1 cellular context compared by ENCODE assay signal in the genomic region with DNA sequence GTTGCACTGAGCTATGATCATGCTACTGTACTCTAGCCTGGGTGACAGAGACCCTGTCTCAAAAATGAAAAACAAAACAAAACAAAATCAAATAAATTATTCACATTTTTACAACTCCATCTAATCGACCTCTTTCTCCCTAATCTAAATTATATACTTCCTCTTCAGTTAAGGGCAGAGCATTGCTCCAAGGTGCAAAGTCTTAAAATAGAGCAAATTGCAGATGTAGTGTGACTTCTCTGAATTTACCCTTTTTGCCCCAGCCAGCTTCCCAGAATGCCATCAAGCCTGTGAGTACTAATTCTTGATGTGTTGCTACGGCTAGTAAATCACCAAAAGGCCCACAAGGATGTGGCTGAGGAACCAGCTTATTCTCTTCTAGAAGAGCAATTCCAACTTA.
TF ChIP-seq lines count a peak whose summit lies in the region.

No MANE protein-coding gene starts in this region.

TF ChIP-seq in K562, 482 proteins besides CTCF, POLR2A, EP300 and RAD21 (continued from another document):
- TF ChIP-seq, protein P1, sequence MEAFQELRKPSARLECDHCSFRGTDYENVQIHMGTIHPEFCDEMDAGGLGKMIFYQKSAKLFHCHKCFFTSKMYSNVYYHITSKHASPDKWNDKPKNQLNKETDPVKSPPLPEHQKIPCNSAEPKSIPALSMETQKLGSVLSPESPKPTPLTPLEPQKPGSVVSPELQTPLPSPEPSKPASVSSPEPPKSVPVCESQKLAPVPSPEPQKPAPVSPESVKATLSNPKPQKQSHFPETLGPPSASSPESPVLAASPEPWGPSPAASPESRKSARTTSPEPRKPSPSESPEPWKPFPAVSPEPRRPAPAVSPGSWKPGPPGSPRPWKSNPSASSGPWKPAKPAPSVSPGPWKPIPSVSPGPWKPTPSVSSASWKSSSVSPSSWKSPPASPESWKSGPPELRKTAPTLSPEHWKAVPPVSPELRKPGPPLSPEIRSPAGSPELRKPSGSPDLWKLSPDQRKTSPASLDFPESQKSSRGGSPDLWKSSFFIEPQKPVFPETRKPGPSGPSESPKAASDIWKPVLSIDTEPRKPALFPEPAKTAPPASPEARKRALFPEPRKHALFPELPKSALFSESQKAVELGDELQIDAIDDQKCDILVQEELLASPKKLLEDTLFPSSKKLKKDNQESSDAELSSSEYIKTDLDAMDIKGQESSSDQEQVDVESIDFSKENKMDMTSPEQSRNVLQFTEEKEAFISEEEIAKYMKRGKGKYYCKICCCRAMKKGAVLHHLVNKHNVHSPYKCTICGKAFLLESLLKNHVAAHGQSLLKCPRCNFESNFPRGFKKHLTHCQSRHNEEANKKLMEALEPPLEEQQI (IDR thresholded peaks at IDR 0.05) = no peak
- TF ChIP-seq HDAC6 (IDR thresholded peaks at IDR 0.05; ENCODE audit: low read depth, low read length) = no peak
- TF ChIP-seq ZNF668 (CRISPR knock-in tag; IDR thresholded peaks at IDR 0.05) = no peak
- TF ChIP-seq CC2D1A (IDR thresholded peaks at IDR 0.05) = no peak
- TF ChIP-seq, protein P2, sequence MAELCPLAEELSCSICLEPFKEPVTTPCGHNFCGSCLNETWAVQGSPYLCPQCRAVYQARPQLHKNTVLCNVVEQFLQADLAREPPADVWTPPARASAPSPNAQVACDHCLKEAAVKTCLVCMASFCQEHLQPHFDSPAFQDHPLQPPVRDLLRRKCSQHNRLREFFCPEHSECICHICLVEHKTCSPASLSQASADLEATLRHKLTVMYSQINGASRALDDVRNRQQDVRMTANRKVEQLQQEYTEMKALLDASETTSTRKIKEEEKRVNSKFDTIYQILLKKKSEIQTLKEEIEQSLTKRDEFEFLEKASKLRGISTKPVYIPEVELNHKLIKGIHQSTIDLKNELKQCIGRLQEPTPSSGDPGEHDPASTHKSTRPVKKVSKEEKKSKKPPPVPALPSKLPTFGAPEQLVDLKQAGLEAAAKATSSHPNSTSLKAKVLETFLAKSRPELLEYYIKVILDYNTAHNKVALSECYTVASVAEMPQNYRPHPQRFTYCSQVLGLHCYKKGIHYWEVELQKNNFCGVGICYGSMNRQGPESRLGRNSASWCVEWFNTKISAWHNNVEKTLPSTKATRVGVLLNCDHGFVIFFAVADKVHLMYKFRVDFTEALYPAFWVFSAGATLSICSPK (IDR thresholded peaks at IDR 0.05; ENCODE audit: borderline replicate concordance) = no peak
- TF ChIP-seq SLC30A9 (CRISPR knock-in tag; IDR thresholded peaks at IDR 0.05) = no peak
- TF ChIP-seq NCOA1 (IDR thresholded peaks at IDR 0.05; ENCODE audit: low read depth) = no peak
- no peak for TF ChIP-seq KDM1A (IDR thresholded peaks at IDR 0.05)
- TF ChIP-seq, protein P3, sequence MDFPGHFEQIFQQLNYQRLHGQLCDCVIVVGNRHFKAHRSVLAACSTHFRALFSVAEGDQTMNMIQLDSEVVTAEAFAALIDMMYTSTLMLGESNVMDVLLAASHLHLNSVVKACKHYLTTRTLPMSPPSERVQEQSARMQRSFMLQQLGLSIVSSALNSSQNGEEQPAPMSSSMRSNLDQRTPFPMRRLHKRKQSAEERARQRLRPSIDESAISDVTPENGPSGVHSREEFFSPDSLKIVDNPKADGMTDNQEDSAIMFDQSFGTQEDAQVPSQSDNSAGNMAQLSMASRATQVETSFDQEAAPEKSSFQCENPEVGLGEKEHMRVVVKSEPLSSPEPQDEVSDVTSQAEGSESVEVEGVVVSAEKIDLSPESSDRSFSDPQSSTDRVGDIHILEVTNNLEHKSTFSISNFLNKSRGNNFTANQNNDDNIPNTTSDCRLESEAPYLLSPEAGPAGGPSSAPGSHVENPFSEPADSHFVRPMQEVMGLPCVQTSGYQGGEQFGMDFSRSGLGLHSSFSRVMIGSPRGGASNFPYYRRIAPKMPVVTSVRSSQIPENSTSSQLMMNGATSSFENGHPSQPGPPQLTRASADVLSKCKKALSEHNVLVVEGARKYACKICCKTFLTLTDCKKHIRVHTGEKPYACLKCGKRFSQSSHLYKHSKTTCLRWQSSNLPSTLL (IDR thresholded peaks at IDR 0.05) = no peak
- TF ChIP-seq ZBTB17 (CRISPR knock-in tag; IDR thresholded peaks at IDR 0.05) = no peak
- TF ChIP-seq ZNF175 (CRISPR knock-in tag; IDR thresholded peaks at IDR 0.05; ENCODE audit: low read depth) = no peak
- TF ChIP-seq FOXK2 (conservative IDR thresholded peaks at IDR 0.05 in 1 of 2, IDR thresholded peaks at IDR 0.05 in 1 of 2; ENCODE audit: low read depth in 2 of 2) = no peak
- no peak for TF ChIP-seq TEAD4 (IDR thresholded peaks at IDR 0.05; ENCODE audit: low read length)
- no peak for TF ChIP-seq TEAD4 (CRISPR knock-in tag; IDR thresholded peaks at IDR 0.05; ENCODE audit: borderline replicate concordance)
- no peak for TF ChIP-seq NFATC3 (IDR thresholded peaks at IDR 0.05)
- TF ChIP-seq TSC22D4 (tag; IDR thresholded peaks at IDR 0.05) = no peak
- TF ChIP-seq, protein P4, sequence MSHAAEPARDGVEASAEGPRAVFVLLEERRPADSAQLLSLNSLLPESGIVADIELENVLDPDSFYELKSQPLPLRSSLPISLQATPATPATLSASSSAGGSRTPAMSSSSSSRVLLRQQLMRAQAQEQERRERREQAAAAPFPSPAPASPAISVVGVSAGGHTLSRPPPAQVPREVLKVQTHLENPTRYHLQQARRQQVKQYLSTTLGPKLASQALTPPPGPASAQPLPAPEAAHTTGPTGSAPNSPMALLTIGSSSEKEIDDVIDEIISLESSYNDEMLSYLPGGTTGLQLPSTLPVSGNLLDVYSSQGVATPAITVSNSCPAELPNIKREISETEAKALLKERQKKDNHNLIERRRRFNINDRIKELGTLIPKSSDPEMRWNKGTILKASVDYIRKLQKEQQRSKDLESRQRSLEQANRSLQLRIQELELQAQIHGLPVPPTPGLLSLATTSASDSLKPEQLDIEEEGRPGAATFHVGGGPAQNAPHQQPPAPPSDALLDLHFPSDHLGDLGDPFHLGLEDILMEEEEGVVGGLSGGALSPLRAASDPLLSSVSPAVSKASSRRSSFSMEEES (CRISPR knock-in tag; IDR thresholded peaks at IDR 0.05) = no peak
- no peak for TF ChIP-seq GATAD2B (IDR thresholded peaks at IDR 0.05; ENCODE audit: borderline replicate concordance)
- TF ChIP-seq MTA3 (IDR thresholded peaks at IDR 0.05; ENCODE audit: borderline replicate concordance) = no peak
